ENCODE assay signal across 17 cellular contexts in the genomic region with DNA sequence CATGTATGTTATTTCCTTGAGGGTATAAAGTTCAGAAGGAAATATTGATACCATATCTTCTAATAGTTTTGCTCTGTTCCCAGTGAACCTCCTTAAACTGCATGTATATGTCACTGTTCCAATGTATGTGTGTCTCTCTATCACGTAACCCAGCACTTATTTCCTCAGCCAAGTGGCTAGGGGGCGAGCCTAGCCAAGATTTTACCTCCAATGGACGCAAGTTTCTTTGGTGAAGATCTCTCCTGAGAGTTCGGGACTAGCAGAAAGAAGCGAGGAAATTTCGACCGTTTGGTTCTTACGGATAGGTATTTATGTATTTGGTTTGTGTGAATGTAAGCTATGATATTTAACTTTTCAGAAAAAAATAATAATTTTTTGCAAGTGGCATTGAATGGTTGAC. TPM values are rescaled to one million over a fixed set of nuclear protein-coding genes. Genes with fewer than 3 reads are reported as not detected.
A peak's percentile ranks its signal among the peaks of the same experiment; 100 is the strongest.
DNase-seq lines count a peak whose midpoint lies in the region; ATAC-seq and TF ChIP-seq lines count a peak whose summit lies in the region.
"Had no signal": no experiment of that assay in that cellular context is flagged by ENCODE, and none has a peak within 500 bp of the region (broad histone marks: within the 10 kb centered on the region; RNA-seq: fewer than 3 reads in every experiment).

No MANE protein-coding gene starts in this region.

- BruUV-seq in Panc1 (replicated peaks; lab: Mats Ljungman, UMichigan), result no TSS peak

- H3K36me3 ChIP-seq in Panc1 (ENCODE audit: control insufficient read depth, insufficient read depth, low read length) (peaks cover 40% of the 10 kb centered on the region), esophagus muscularis mucosa (peaks cover 31 to 52% (median 45%) of the 10 kb centered on the region in 4 donors), brain microvascular endothelial cell (replicated peaks) (peaks cover 33% of the 10 kb centered on the region)
- H3K36me3 ChIP-seq: uterus had no signal

- H3K4me3 ChIP-seq in Panc1 (ENCODE audit: low read depth in 2 of 2, low read length in 2 of 2), result no peak overlapping the region
- H3K4me3 ChIP-seq in esophagus muscularis mucosa, result no peak overlapping the region
- H3K4me3 ChIP-seq in brain microvascular endothelial cell (ENCODE audit: low read depth, low read length), result no peak overlapping the region
- H3K4me3 ChIP-seq: Peyer's patch, uterus had no signal

- no peaks in the 10 kb centered on the region for H3K9me3 ChIP-seq in Panc1 (ENCODE audit: control insufficient read depth, insufficient read depth, low read depth, low read length)
- H3K9me3 ChIP-seq in esophagus muscularis mucosa, result no peaks in the 10 kb centered on the region
- H3K9me3 ChIP-seq: Peyer's patch, uterus had no signal

- CTCF ChIA-PET in Panc1 (lab: Charles Lee), result no interaction called here

- H3K27me3 ChIP-seq in Panc1 (ENCODE audit: control insufficient read depth, insufficient read depth, low read length) (no peaks in the 10 kb centered on the region), esophagus muscularis mucosa (no peaks in the 10 kb centered on the region), brain microvascular endothelial cell (replicated peaks) (no peaks in the 10 kb centered on the region)
- H3K27me3 ChIP-seq: Peyer's patch, uterus had no signal

- H3K27ac ChIP-seq in Panc1 (ENCODE audit: low read length), result no peak overlapping the region
- no peak overlapping the region for H3K27ac ChIP-seq in esophagus muscularis mucosa (replicated peaks in 1 of 4)
- H3K27ac ChIP-seq in brain microvascular endothelial cell, result no peak overlapping the region
- H3K27ac ChIP-seq: Peyer's patch, uterus had no signal

- H3K36me3 Mint-ChIP-seq in stimulated activated naive CD8-positive, alpha-beta T cell treated with anti-CD3 and anti-CD28 coated beads, Interleukin-15, Interleukin-2, amounts not matched to agents 100 ng/mL and 50 ng/mL, for 24 hours (ENCODE audit: low read depth), result peaks cover 52% of the 10 kb centered on the region

- in situ Hi-C loops in Panc1 (cut with HindIII; ENCODE audit: low pct_unique_long_range_greater_than_20kb, low sequenced_read_pairs) (no loop called here), brain microvascular endothelial cell (cut with HindIII; ENCODE audit: low pct_ligation_motif_present, low sequenced_read_pairs) (no loop called here)

- peaks cover 14% of the 10 kb centered on the region for H3K4me1 ChIP-seq in Panc1 (ENCODE audit: control insufficient read depth, insufficient read depth, low read length)
- H3K4me1 ChIP-seq in esophagus muscularis mucosa, result peaks cover 21 to 30% (median 26%) of the 10 kb centered on the region in 4 donors

- no peaks in the 10 kb centered on the region for H3K9me3 Mint-ChIP-seq in stimulated activated naive CD8-positive, alpha-beta T cell treated with anti-CD3 and anti-CD28 coated beads, Interleukin-15, Interleukin-2, amounts not matched to agents 100 ng/mL and 50 ng/mL, for 24 hours
- H3K9me3 Mint-ChIP-seq: stimulated activated memory B cell treated with anti-CD40 and anti-IgM and Interleukin-4, amounts not matched to agents 10 μg/mL and 1 μg/mL and 100 μg/mL, for 72 hours had no signal

- POLR2A ChIA-PET in Panc1 (lab: Charles Lee), result interaction anchor here (0.6 kb wide), 1 partner anchor 15 kb away, joined by 6 read pairs; no protein-coding TSS in a partner anchor

- WGBS in esophagus muscularis mucosa, result 87% methylated on average over 8 of the region's 8 CpGs

- H3K4me3 Mint-ChIP-seq in stimulated activated naive CD8-positive, alpha-beta T cell treated with anti-CD3 and anti-CD28 coated beads, Interleukin-15, Interleukin-2, amounts not matched to agents 100 ng/mL and 50 ng/mL, for 24 hours, result peak overlapping the region; percentile 98
- H3K4me3 Mint-ChIP-seq: stimulated activated memory B cell treated with anti-CD40 and anti-IgM and Interleukin-4, amounts not matched to agents 10 μg/mL and 1 μg/mL and 100 μg/mL, for 72 hours had no signal

- TF ChIP-seq CTCF in Panc1 (IDR thresholded peaks at IDR 0.05) (peak; percentile 33), esophagus muscularis mucosa (IDR thresholded peaks at IDR 0.05) (no peak), brain microvascular endothelial cell (IDR thresholded peaks at IDR 0.05; ENCODE audit: low read depth, low read length, missing control alignments) (no peak)

- no peak for ATAC-seq in stimulated activated naive CD8-positive, alpha-beta T cell treated with anti-CD3 and anti-CD28 coated beads, Interleukin-15, Interleukin-2, amounts not matched to agents 100 U/mL and 50 U/mL, for 24 hours
- ATAC-seq in Panc1 (no peak), HG03108 (IDR thresholded peaks at IDR 0.05; ENCODE audit: unreplicated experiment) (no peak)
- ATAC-seq: left cardiac atrium; sciatic nerve; stimulated activated memory B cell treated with anti-CD40 and anti-IgM and Interleukin-4, amounts not matched to agents 10 μg/mL and 1 μg/mL and 100 μg/mL, for 72 hours had no signal

- no peak for DNase-seq in stimulated activated naive CD8-positive, alpha-beta T cell treated with anti-CD3 and anti-CD28 coated beads, Interleukin-15, Interleukin-2, amounts not matched to agents 100 U/mL and 50 U/mL, for 24 hours
- DNase-seq in Panc1 (ENCODE audit: low read depth, low spot score), result no peak
- peak; percentile 45 for DNase-seq in esophagus muscularis mucosa (ENCODE audit: extremely low spot score)
- no peak for DNase-seq in NCI-H82 treated with DMSO at 0.1 percent for 48 hours (lab: John Stamatoyannopoulos, UW; ENCODE audit: unreplicated experiment)
- no peak for DNase-seq in brain microvascular endothelial cell
- DNase-seq in amygdala (lab: John Stamatoyannopoulos, UW), result no peak
- DNase-seq: KBM-7; left cardiac atrium; NCI-H446 treated with DMSO at 0.1 percent for 48 hours; Peyer's patch; stimulated activated CD4-positive, alpha-beta T cell treated with anti-CD3 and anti-CD28 coated beads, Interleukin-4, amount 100 ng/mL, for 4 hours; T-helper 1 cell; uterus had no signal

- no peak for TF ChIP-seq EP300 in esophagus muscularis mucosa (IDR thresholded peaks at IDR 0.05)

- TF ChIP-seq POLR2A in esophagus muscularis mucosa (IDR thresholded peaks at IDR 0.05; ENCODE audit: low read depth), result no peak

- H3K27me3 Mint-ChIP-seq in stimulated activated naive CD8-positive, alpha-beta T cell treated with anti-CD3 and anti-CD28 coated beads, Interleukin-15, Interleukin-2, amounts not matched to agents 100 ng/mL and 50 ng/mL, for 24 hours, result no peaks in the 10 kb centered on the region
- H3K27me3 Mint-ChIP-seq: stimulated activated memory B cell treated with anti-CD40 and anti-IgM and Interleukin-4, amounts not matched to agents 10 μg/mL and 1 μg/mL and 100 μg/mL, for 72 hours had no signal

- no peak overlapping the region for H3K27ac Mint-ChIP-seq in stimulated activated naive CD8-positive, alpha-beta T cell treated with anti-CD3 and anti-CD28 coated beads, Interleukin-15, Interleukin-2, amounts not matched to agents 100 ng/mL and 50 ng/mL, for 24 hours
- H3K27ac Mint-ChIP-seq: stimulated activated memory B cell treated with anti-CD40 and anti-IgM and Interleukin-4, amounts not matched to agents 10 μg/mL and 1 μg/mL and 100 μg/mL, for 72 hours had no signal

- intact Hi-C loops in Panc1 (cut with micrococcal nuclease; ENCODE audit: unreplicated experiment) (no loop called here), esophagus muscularis mucosa (cut with DNase I) (no loop called here)

- peaks cover 35% of the 10 kb centered on the region for H3K4me1 Mint-ChIP-seq in stimulated activated naive CD8-positive, alpha-beta T cell treated with anti-CD3 and anti-CD28 coated beads, Interleukin-15, Interleukin-2, amounts not matched to agents 100 ng/mL and 50 ng/mL, for 24 hours (ENCODE audit: low read depth)

RNA-seq across cellular contexts. Expression of a gene that starts 2.5 kb away (rescaled TPM):
- total RNA-seq in Panc1 (2021; ENCODE audit: unreplicated experiment) (41.6 TPM), esophagus muscularis mucosa (10 to 100 TPM; 21.7 to 28.2 (median 25.0) TPM)
- polyA plus RNA-seq in Panc1 (2012; ENCODE audit: insufficient read length), result 27.1 TPM
